1 cellular context compared by ENCODE assay signal in genomic region chr12:71685961-71686657, GRCh38.
TF ChIP-seq lines count a peak whose summit lies in the region.

TMEM19 (plus strand) TSS chr12:71686082; CDS start chr12:71686681, 599 bp downstream.

TF ChIP-seq in K562, 482 proteins besides CTCF, POLR2A, EP300 and RAD21 (continued from another document and continues in another):
- TF ChIP-seq RNF219 (CRISPR knock-in tag; IDR thresholded peaks at IDR 0.05) = no peak
- TF ChIP-seq, protein P1, sequence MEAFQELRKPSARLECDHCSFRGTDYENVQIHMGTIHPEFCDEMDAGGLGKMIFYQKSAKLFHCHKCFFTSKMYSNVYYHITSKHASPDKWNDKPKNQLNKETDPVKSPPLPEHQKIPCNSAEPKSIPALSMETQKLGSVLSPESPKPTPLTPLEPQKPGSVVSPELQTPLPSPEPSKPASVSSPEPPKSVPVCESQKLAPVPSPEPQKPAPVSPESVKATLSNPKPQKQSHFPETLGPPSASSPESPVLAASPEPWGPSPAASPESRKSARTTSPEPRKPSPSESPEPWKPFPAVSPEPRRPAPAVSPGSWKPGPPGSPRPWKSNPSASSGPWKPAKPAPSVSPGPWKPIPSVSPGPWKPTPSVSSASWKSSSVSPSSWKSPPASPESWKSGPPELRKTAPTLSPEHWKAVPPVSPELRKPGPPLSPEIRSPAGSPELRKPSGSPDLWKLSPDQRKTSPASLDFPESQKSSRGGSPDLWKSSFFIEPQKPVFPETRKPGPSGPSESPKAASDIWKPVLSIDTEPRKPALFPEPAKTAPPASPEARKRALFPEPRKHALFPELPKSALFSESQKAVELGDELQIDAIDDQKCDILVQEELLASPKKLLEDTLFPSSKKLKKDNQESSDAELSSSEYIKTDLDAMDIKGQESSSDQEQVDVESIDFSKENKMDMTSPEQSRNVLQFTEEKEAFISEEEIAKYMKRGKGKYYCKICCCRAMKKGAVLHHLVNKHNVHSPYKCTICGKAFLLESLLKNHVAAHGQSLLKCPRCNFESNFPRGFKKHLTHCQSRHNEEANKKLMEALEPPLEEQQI (IDR thresholded peaks at IDR 0.05) = peak; percentile 39; the same call in 1 of the 2 replicates
- TF ChIP-seq BRD9 (IDR thresholded peaks at IDR 0.05; ENCODE audit: low read depth, partially characterized antibody) = no peak
- TF ChIP-seq E2F8 (IDR thresholded peaks at IDR 0.05; ENCODE audit: low read depth, partially characterized antibody) = no peak
- TF ChIP-seq CBX5 (IDR thresholded peaks at IDR 0.05; ENCODE audit: borderline replicate concordance, low read depth) = no peak
- TF ChIP-seq NFATC3 (IDR thresholded peaks at IDR 0.05) = no peak
- TF ChIP-seq MCM2 (IDR thresholded peaks at IDR 0.05; ENCODE audit: low read depth) = no peak
- peak; percentile 72 for TF ChIP-seq MYC (IDR thresholded peaks at IDR 0.05; ENCODE audit: low read depth, low read length)
- no peak; the same call in 1 of the 2 replicates for TF ChIP-seq MYC (CRISPR knock-in tag; IDR thresholded peaks at IDR 0.05; ENCODE audit: borderline replicate concordance, low read depth)
- TF ChIP-seq CREBBP (IDR thresholded peaks at IDR 0.05; ENCODE audit: low read depth, low read length) = no peak
- peak in 1 of 2 experiments; percentile 57; a peak in 1 of 4 replicates for TF ChIP-seq KDM4B (IDR thresholded peaks at IDR 0.05; ENCODE audit: borderline replicate concordance in 2 of 2, low read depth in 1 of 2)
- TF ChIP-seq, protein P2, sequence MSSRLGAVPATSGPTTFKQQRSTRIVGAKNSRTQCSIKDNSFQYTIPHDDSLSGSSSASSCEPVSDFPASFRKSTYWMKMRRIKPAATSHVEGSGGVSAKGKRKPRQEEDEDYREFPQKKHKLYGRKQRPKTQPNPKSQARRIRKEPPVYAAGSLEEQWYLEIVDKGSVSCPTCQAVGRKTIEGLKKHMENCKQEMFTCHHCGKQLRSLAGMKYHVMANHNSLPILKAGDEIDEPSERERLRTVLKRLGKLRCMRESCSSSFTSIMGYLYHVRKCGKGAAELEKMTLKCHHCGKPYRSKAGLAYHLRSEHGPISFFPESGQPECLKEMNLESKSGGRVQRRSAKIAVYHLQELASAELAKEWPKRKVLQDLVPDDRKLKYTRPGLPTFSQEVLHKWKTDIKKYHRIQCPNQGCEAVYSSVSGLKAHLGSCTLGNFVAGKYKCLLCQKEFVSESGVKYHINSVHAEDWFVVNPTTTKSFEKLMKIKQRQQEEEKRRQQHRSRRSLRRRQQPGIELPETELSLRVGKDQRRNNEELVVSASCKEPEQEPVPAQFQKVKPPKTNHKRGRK (tag; IDR thresholded peaks at IDR 0.05) = no peak
- TF ChIP-seq GABPA (tag; conservative IDR thresholded peaks at IDR 0.05; ENCODE audit: low read depth) = 0 out of 2 replicates have a peak, but pooled peaks have one; percentile 43
- TF ChIP-seq PTTG1 (tag; IDR thresholded peaks at IDR 0.05; ENCODE audit: low read depth) = no peak
- TF ChIP-seq, protein P3, sequence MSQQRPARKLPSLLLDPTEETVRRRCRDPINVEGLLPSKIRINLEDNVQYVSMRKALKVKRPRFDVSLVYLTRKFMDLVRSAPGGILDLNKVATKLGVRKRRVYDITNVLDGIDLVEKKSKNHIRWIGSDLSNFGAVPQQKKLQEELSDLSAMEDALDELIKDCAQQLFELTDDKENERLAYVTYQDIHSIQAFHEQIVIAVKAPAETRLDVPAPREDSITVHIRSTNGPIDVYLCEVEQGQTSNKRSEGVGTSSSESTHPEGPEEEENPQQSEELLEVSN (IDR thresholded peaks at IDR 0.05; ENCODE audit: borderline replicate concordance in 1 of 2, extremely low read depth in 1 of 2, insufficient read depth in 1 of 2, insufficient read length in 1 of 2, low read depth in 1 of 2, low read length in 1 of 2, poor library complexity in 1 of 2, severe bottlenecking in 1 of 2) = peak; percentile 91 to 92
- no peak for TF ChIP-seq SMARCC2 (IDR thresholded peaks at IDR 0.05; ENCODE audit: low read depth)
- TF ChIP-seq NCOA4 (IDR thresholded peaks at IDR 0.05; ENCODE audit: partially characterized antibody) = no peak
- no peak for TF ChIP-seq ZFP1 (CRISPR knock-in tag; IDR thresholded peaks at IDR 0.05)
- TF ChIP-seq MCM7 (IDR thresholded peaks at IDR 0.05) = no peak
- TF ChIP-seq HIVEP1 (CRISPR knock-in tag; IDR thresholded peaks at IDR 0.05) = no peak
- TF ChIP-seq MCM3 (IDR thresholded peaks at IDR 0.05) = no peak
- no peak for TF ChIP-seq TAF7 (tag; IDR thresholded peaks at IDR 0.05)
- TF ChIP-seq PPARD (CRISPR knock-in tag; IDR thresholded peaks at IDR 0.05) = no peak
- peak; percentile 34; the same call in 1 of the 2 replicates for TF ChIP-seq NFIC (IDR thresholded peaks at IDR 0.05)
- TF ChIP-seq NRF1 (conservative IDR thresholded peaks at IDR 0.05 in 1 of 2, IDR thresholded peaks at IDR 0.05 in 1 of 2) = peak; percentile 94 to 95
- no peak for TF ChIP-seq GTF2A2 (tag; IDR thresholded peaks at IDR 0.05)
- TF ChIP-seq AFF4 (CRISPR knock-in tag; IDR thresholded peaks at IDR 0.05) = 0 out of 2 replicates have a peak, but pooled peaks have one; percentile 41
- peak; percentile 85; the same call in 1 of the 2 replicates for TF ChIP-seq CBX1 (IDR thresholded peaks at IDR 0.05; ENCODE audit: low read depth)
- peak; percentile 73; the same call in 1 of the 2 replicates for TF ChIP-seq MYNN (IDR thresholded peaks at IDR 0.05)
- no peak for TF ChIP-seq MYNN (CRISPR knock-in tag; IDR thresholded peaks at IDR 0.05)
- TF ChIP-seq, protein P4, sequence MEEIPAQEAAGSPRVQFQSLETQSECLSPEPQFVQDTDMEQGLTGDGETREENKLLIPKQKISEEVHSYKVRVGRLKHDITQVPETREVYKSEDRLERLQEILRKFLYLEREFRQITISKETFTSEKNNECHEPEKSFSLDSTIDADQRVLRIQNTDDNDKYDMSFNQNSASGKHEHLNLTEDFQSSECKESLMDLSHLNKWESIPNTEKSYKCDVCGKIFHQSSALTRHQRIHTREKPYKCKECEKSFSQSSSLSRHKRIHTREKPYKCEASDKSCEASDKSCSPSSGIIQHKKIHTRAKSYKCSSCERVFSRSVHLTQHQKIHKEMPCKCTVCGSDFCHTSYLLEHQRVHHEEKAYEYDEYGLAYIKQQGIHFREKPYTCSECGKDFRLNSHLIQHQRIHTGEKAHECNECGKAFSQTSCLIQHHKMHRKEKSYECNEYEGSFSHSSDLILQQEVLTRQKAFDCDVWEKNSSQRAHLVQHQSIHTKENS (CRISPR knock-in tag; IDR thresholded peaks at IDR 0.05) = no peak
- no peak for TF ChIP-seq IRF2 (CRISPR knock-in tag; IDR thresholded peaks at IDR 0.05)
- no peak for TF ChIP-seq CBX2 (IDR thresholded peaks at IDR 0.05; ENCODE audit: insufficient read depth, low read length, poor library complexity, severe bottlenecking)
- TF ChIP-seq ZNF124 (CRISPR knock-in tag; IDR thresholded peaks at IDR 0.05) = no peak
- TF ChIP-seq ZNF79 (CRISPR knock-in tag; IDR thresholded peaks at IDR 0.05; ENCODE audit: low read depth) = no peak
- no peak for TF ChIP-seq ZNF217 (CRISPR knock-in tag; IDR thresholded peaks at IDR 0.05)
- no peak for TF ChIP-seq NFE2 (IDR thresholded peaks at IDR 0.05; ENCODE audit: low read depth)
- TF ChIP-seq EWSR1 (IDR thresholded peaks at IDR 0.05; ENCODE audit: borderline replicate concordance, low read depth, partially characterized antibody) = no peak
- no peak for TF ChIP-seq ELF4 (CRISPR knock-in tag; IDR thresholded peaks at IDR 0.05)
- TF ChIP-seq FOXA1 (IDR thresholded peaks at IDR 0.05; ENCODE audit: borderline replicate concordance) = no peak
- peak; percentile 76 for TF ChIP-seq FUS (optimal IDR thresholded peaks at IDR 0.05; ENCODE audit: low read depth, low read length)
- peak; percentile 27; the same call in 1 of the 2 replicates for TF ChIP-seq CREM (IDR thresholded peaks at IDR 0.05; ENCODE audit: low read depth)
- peak; percentile 56; the same call in 1 of the 2 replicates for TF ChIP-seq JUND (IDR thresholded peaks at IDR 0.05; ENCODE audit: borderline replicate concordance, low read depth, low read length)
- no peak; the same call in 2 of the 3 replicates for TF ChIP-seq JUND (tag; IDR thresholded peaks at IDR 0.05; ENCODE audit: borderline replicate concordance, low read depth, low read length)
- TF ChIP-seq, protein P5, sequence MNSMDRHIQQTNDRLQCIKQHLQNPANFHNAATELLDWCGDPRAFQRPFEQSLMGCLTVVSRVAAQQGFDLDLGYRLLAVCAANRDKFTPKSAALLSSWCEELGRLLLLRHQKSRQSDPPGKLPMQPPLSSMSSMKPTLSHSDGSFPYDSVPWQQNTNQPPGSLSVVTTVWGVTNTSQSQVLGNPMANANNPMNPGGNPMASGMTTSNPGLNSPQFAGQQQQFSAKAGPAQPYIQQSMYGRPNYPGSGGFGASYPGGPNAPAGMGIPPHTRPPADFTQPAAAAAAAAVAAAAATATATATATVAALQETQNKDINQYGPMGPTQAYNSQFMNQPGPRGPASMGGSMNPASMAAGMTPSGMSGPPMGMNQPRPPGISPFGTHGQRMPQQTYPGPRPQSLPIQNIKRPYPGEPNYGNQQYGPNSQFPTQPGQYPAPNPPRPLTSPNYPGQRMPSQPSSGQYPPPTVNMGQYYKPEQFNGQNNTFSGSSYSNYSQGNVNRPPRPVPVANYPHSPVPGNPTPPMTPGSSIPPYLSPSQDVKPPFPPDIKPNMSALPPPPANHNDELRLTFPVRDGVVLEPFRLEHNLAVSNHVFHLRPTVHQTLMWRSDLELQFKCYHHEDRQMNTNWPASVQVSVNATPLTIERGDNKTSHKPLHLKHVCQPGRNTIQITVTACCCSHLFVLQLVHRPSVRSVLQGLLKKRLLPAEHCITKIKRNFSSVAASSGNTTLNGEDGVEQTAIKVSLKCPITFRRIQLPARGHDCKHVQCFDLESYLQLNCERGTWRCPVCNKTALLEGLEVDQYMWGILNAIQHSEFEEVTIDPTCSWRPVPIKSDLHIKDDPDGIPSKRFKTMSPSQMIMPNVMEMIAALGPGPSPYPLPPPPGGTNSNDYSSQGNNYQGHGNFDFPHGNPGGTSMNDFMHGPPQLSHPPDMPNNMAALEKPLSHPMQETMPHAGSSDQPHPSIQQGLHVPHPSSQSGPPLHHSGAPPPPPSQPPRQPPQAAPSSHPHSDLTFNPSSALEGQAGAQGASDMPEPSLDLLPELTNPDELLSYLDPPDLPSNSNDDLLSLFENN (IDR thresholded peaks at IDR 0.05; ENCODE audit: low read depth in 2 of 2, low read length in 2 of 2) = no peak
- TF ChIP-seq TCF15 (CRISPR knock-in tag; IDR thresholded peaks at IDR 0.05) = no peak
- peak; percentile 55; the same call in 1 of the 2 replicates for TF ChIP-seq GATAD2B (IDR thresholded peaks at IDR 0.05; ENCODE audit: borderline replicate concordance)
